Comparison of ENCODE assay signal across 11 cellular contexts in genomic region chr6:27544612-27545260, GRCh38.
DNase-seq lines count a peak whose midpoint lies in the region; ATAC-seq and TF ChIP-seq lines count a peak whose summit lies in the region.
"Had no signal": no experiment of that assay in that cellular context is flagged by ENCODE, and none has a peak within 500 bp of the region (broad histone marks: within the 10 kb centered on the region; RNA-seq: fewer than 3 reads in every experiment).

No MANE protein-coding gene starts in this region.

- H3K27me3 Mint-ChIP-seq in activated CD4-positive, alpha-beta T cell treated with anti-CD3 and anti-CD28 coated beads, Interleukin-2, amount 10 ng/mL, durations not matched to agents 7 days and 5 days = peaks cover 82% of the 10 kb centered on the region
- H3K27me3 Mint-ChIP-seq in activated CD4-positive, alpha-beta memory T cell treated with anti-CD3 and anti-CD28 coated beads for 36 hours = peaks cover 83% of the 10 kb centered on the region

- H3K36me3 ChIP-seq in skeletal muscle satellite cell (ENCODE audit: insufficient read depth, low read length) = no peaks in the 10 kb centered on the region
- H3K36me3 ChIP-seq in MM.1S (replicated peaks; ENCODE audit: insufficient read depth, low read length) = no peaks in the 10 kb centered on the region
- H3K36me3 ChIP-seq: gastrocnemius medialis had no signal

- CTCF ChIA-PET in activated CD4-positive, alpha-beta T cell treated with anti-CD3 and anti-CD28 coated beads, Interleukin-2, amount 10 ng/mL, durations not matched to agents 7 days and 5 days (lab: Charles Lee) = interaction anchor here (0.8 to 1.5 kb wide), 2 partner anchors 22 to 218 kb away, joined by 3 to 4 read pairs; no protein-coding TSS in a partner anchor
- CTCF ChIA-PET in activated CD4-positive, alpha-beta memory T cell treated with anti-CD3 and anti-CD28 coated beads for 36 hours (lab: Charles Lee) = interaction anchor here (1.0 kb wide), 1 partner anchor 25 kb away, joined by 4 read pairs; no protein-coding TSS in a partner anchor

- H3K4me1 ChIP-seq in skeletal muscle satellite cell (ENCODE audit: control insufficient read depth, insufficient read depth, low read length) (no peaks in the 10 kb centered on the region), MM.1S (ENCODE audit: low read length) (no peaks in the 10 kb centered on the region)
- H3K4me1 ChIP-seq: gastrocnemius medialis had no signal

- H3K9me2 ChIP-seq in MM.1S (replicated peaks; ENCODE audit: insufficient read depth, low read length) = no peaks in the 10 kb centered on the region

- no peak overlapping the region for H3K27ac ChIP-seq in MM.1S (ENCODE audit: low read length)
- H3K27ac ChIP-seq: gastrocnemius medialis had no signal

- no peak for TF ChIP-seq CTCF in fibroblast of pulmonary artery (IDR thresholded peaks at IDR 0.05; ENCODE audit: low read length, missing control alignments)
- no peak for TF ChIP-seq CTCF in MM.1S (IDR thresholded peaks at IDR 0.05; ENCODE audit: low read length)

- peaks cover 9% of the 10 kb centered on the region for H3K36me3 Mint-ChIP-seq in activated CD4-positive, alpha-beta T cell treated with anti-CD3 and anti-CD28 coated beads, Interleukin-2, amount 10 ng/mL, durations not matched to agents 7 days and 5 days (ENCODE audit: low read depth)
- peaks cover 16% of the 10 kb centered on the region for H3K36me3 Mint-ChIP-seq in activated CD4-positive, alpha-beta memory T cell treated with anti-CD3 and anti-CD28 coated beads for 36 hours

- H2AFZ ChIP-seq in MM.1S (ENCODE audit: low read length) = no peak overlapping the region

- peak overlapping the region; percentile 86 for H3K4me2 ChIP-seq in skeletal muscle satellite cell (ENCODE audit: low read length)
- H3K4me2 ChIP-seq in MM.1S (ENCODE audit: low read depth, low read length) = no peak overlapping the region; the same call in 1 of the 2 replicates

- no peak for ATAC-seq in HG03039 (IDR thresholded peaks at IDR 0.05; ENCODE audit: unreplicated experiment)
- ATAC-seq: gastrocnemius medialis had no signal

- H3K27me3 ChIP-seq in skeletal muscle satellite cell (ENCODE audit: control insufficient read depth, insufficient read depth, low read length) (peaks cover 11% of the 10 kb centered on the region), MM.1S (replicated peaks; ENCODE audit: insufficient read depth, low read length) (no peaks in the 10 kb centered on the region)

- intact Hi-C loops in activated CD4-positive, alpha-beta memory T cell treated with anti-CD3 and anti-CD28 coated beads for 36 hours (cut with micrococcal nuclease) = loop anchor here (5.0 kb wide), 2 partner anchors 48 to 143 kb away; no protein-coding TSS in a partner anchor

- no peak for DNase-seq in activated CD4-positive, alpha-beta T cell treated with anti-CD3 and anti-CD28 coated beads, Interleukin-2, amount 10 ng/mL, durations not matched to agents 7 days and 5 days
- DNase-seq in activated CD4-positive, alpha-beta T cell treated with anti-CD3 and anti-CD28 coated beads, Interleukin-2, amount 50 U/mL, for 48 hours = no peak
- no peak for DNase-seq in activated CD4-positive, alpha-beta memory T cell treated with anti-CD3 and anti-CD28 coated beads for 36 hours
- DNase-seq in fibroblast of pulmonary artery (ENCODE audit: low read depth) (no peak), MM.1S (no peak), NCI-H82 treated with DMSO at 0.1 percent for 48 hours (lab: John Stamatoyannopoulos, UW; ENCODE audit: unreplicated experiment) (no peak)
- DNase-seq: gastrocnemius medialis, NCI-H510A, SW 1271 had no signal

- H3K79me2 ChIP-seq in MM.1S (ENCODE audit: low read length) = no peaks in the 10 kb centered on the region

- no peaks in the 10 kb centered on the region for H3K9me3 ChIP-seq in skeletal muscle satellite cell (replicated peaks; ENCODE audit: low read length)
- H3K9me3 ChIP-seq in MM.1S (replicated peaks; ENCODE audit: insufficient read depth, low read length) = no peaks in the 10 kb centered on the region
- H3K9me3 ChIP-seq: gastrocnemius medialis had no signal

- H3K4me1 Mint-ChIP-seq in activated CD4-positive, alpha-beta T cell treated with anti-CD3 and anti-CD28 coated beads, Interleukin-2, amount 10 ng/mL, durations not matched to agents 7 days and 5 days = peaks cover 21% of the 10 kb centered on the region
- H3K4me1 Mint-ChIP-seq in activated CD4-positive, alpha-beta memory T cell treated with anti-CD3 and anti-CD28 coated beads for 36 hours (ENCODE audit: low read depth) = peaks cover 14% of the 10 kb centered on the region

- H3K9me3 Mint-ChIP-seq in activated CD4-positive, alpha-beta T cell treated with anti-CD3 and anti-CD28 coated beads, Interleukin-2, amount 10 ng/mL, durations not matched to agents 7 days and 5 days = peaks cover 19% of the 10 kb centered on the region
- peaks cover 15% of the 10 kb centered on the region for H3K9me3 Mint-ChIP-seq in activated CD4-positive, alpha-beta memory T cell treated with anti-CD3 and anti-CD28 coated beads for 36 hours

- H3F3A ChIP-seq in MM.1S (ENCODE audit: insufficient read depth, low read length) = no peaks in the 10 kb centered on the region

- peak overlapping the region; percentile 34 for H3K4me3 Mint-ChIP-seq in activated CD4-positive, alpha-beta T cell treated with anti-CD3 and anti-CD28 coated beads, Interleukin-2, amount 10 ng/mL, durations not matched to agents 7 days and 5 days
- peak overlapping the region; percentile 57 for H3K4me3 Mint-ChIP-seq in activated CD4-positive, alpha-beta memory T cell treated with anti-CD3 and anti-CD28 coated beads for 36 hours

- H3K4me3 ChIP-seq in fibroblast of pulmonary artery (replicated peaks; ENCODE audit: low read depth, low read length) (peak overlapping the region; percentile 49), skeletal muscle satellite cell (ENCODE audit: low read length) (peak overlapping the region; percentile 67), MM.1S (ENCODE audit: low read length) (no peak overlapping the region)

- no peaks in the 10 kb centered on the region for H4K20me1 ChIP-seq in MM.1S (ENCODE audit: insufficient read depth, low read length)

- POLR2A ChIA-PET in activated CD4-positive, alpha-beta T cell treated with anti-CD3 and anti-CD28 coated beads, Interleukin-2, amount 10 ng/mL, durations not matched to agents 7 days and 5 days (lab: Charles Lee) = interaction anchor here (0.5 kb wide), 1 partner anchor 27 kb away, joined by 4 read pairs; no protein-coding TSS in a partner anchor
- POLR2A ChIA-PET in activated CD4-positive, alpha-beta memory T cell treated with anti-CD3 and anti-CD28 coated beads for 36 hours (lab: Charles Lee) = no interaction called here

- H3K9ac ChIP-seq in skeletal muscle satellite cell (ENCODE audit: low read depth, low read length) (no peak overlapping the region), MM.1S (ENCODE audit: low read length) (no peak overlapping the region)

- peak overlapping the region; percentile 50 for H3K27ac Mint-ChIP-seq in activated CD4-positive, alpha-beta T cell treated with anti-CD3 and anti-CD28 coated beads, Interleukin-2, amount 10 ng/mL, durations not matched to agents 7 days and 5 days
- no peak overlapping the region for H3K27ac Mint-ChIP-seq in activated CD4-positive, alpha-beta memory T cell treated with anti-CD3 and anti-CD28 coated beads for 36 hours
